Comparison of ENCODE assay signal across 11 cellular contexts in the genomic region with DNA sequence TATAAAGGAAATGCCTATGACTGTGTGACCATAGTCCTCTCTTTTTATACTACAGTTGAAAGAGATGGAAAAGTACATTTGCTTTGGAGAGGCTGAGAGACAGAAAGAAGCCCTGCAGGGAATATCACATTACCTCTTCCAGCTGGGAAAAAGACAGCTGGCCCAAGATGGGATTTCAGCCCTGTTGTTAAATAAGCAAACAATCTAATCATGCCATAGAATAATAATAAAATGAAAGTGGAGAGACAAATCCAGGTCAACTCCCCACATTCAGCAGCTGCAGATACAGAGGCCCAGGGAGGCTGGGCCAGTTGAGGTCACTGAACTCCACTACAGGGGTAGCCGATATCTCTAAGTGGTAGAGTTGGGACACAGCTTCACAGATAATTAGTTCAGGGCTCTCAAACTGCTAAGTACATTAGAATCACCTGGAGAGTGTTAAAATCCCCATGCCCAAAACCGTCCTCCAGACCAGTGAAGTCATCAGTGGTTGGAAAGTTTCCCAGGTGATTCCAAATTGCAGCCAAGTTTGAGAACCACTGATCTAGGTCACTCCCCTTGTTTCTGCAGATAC.
A peak's percentile ranks its signal among the peaks of the same experiment; 100 is the strongest.
DNase-seq lines count a peak whose midpoint lies in the region; ATAC-seq and TF ChIP-seq lines count a peak whose summit lies in the region.
"Had no signal": no experiment of that assay in that cellular context is flagged by ENCODE, and none has a peak within 500 bp of the region (broad histone marks: within the 10 kb centered on the region; RNA-seq: fewer than 3 reads in every experiment).

No MANE protein-coding gene starts in this region.

- H3K4me1 ChIP-seq in HUES48 (ENCODE audit: control insufficient read depth, insufficient read depth, low read length) (peaks cover 17% of the 10 kb centered on the region), gastrocnemius medialis (peaks cover 19 to 28% of the 10 kb centered on the region in 2 donors), OCI-LY7 (ENCODE audit: insufficient read depth, low read length, poor library complexity, severe bottlenecking) (peaks cover 6% of the 10 kb centered on the region)

- ATAC-seq in gastrocnemius medialis (peak; percentile 79 to 84), GM19324 (IDR thresholded peaks at IDR 0.05; ENCODE audit: low FRiP score, unreplicated experiment) (no peak), GM21619 (IDR thresholded peaks at IDR 0.05; ENCODE audit: unreplicated experiment) (no peak), GM18511 (IDR thresholded peaks at IDR 0.05; ENCODE audit: unreplicated experiment) (no peak)

- no peak overlapping the region for H2AFZ ChIP-seq in OCI-LY7 (ENCODE audit: low read length)

- H3K4me3 ChIP-seq in HUES48 (ENCODE audit: low read depth, low read length): no peak overlapping the region
- H3K4me3 ChIP-seq in fibroblast of the aortic adventitia (ENCODE audit: low read depth, low read length): no peak overlapping the region
- peak overlapping the region in 1 of 4 donors; percentile 27 for H3K4me3 ChIP-seq in gastrocnemius medialis
- no peak overlapping the region for H3K4me3 ChIP-seq in OCI-LY7 (ENCODE audit: low read depth, low read length, poor library complexity, severe bottlenecking)

- TF ChIP-seq POLR2A in gastrocnemius medialis (IDR thresholded peaks at IDR 0.05): no peak

- H3K27ac ChIP-seq in HUES48 (ENCODE audit: low read depth, low read length) (peak overlapping the region; percentile 39), gastrocnemius medialis (peak overlapping the region; percentile 61 to 78 (median 74)), OCI-LY7 (ENCODE audit: low read depth, low read length, poor library complexity, severe bottlenecking) (no peak overlapping the region)

- intact Hi-C loops in gastrocnemius medialis (cut with DNase I; ENCODE audit: low total_unique reads) (no loop called here), OCI-LY7 (cut with micrococcal nuclease; ENCODE audit: unreplicated experiment) (no loop called here)

- H3K9ac ChIP-seq in HUES48 (ENCODE audit: low read depth, low read length): no peak overlapping the region

- H3K9me3 ChIP-seq in HUES48 (ENCODE audit: control insufficient read depth, insufficient read depth, low read length): no peaks in the 10 kb centered on the region
- H3K9me3 ChIP-seq in gastrocnemius medialis: no peaks in the 10 kb centered on the region
- peaks cover 5% of the 10 kb centered on the region; the same call in 1 of the 2 replicates for H3K9me3 ChIP-seq in OCI-LY7 (ENCODE audit: low read length)

- H3K36me3 ChIP-seq in HUES48 (ENCODE audit: control insufficient read depth, insufficient read depth, low read length) (no peaks in the 10 kb centered on the region), gastrocnemius medialis (no peaks in the 10 kb centered on the region), OCI-LY7 (ENCODE audit: insufficient read depth, low read length) (no peaks in the 10 kb centered on the region)

- H3K4me2 ChIP-seq in OCI-LY7 (ENCODE audit: low read length): no peak overlapping the region

- POLR2A ChIA-PET in OCI-LY7 (lab: Charles Lee): interaction anchor here (0.7 to 2.4 kb wide), 9 partner anchors 10 to 154 kb away, joined by 3 to 11 read pairs (median 3); no protein-coding TSS in a partner anchor

- H4K20me1 ChIP-seq in OCI-LY7 (ENCODE audit: insufficient read depth, low read length): no peaks in the 10 kb centered on the region

- DNase-seq in NCI-H82 (lab: John Stamatoyannopoulos, UW): peak; percentile 78
- DNase-seq in fibroblast of the aortic adventitia (ENCODE audit: low read depth): peak; percentile 88
- peak in 1 of 2 donors; percentile 32 for DNase-seq in gastrocnemius medialis
- DNase-seq in OCI-LY7 (ENCODE audit: low spot score): no peak
- DNase-seq: activated CD4-positive, alpha-beta memory T cell treated with anti-CD3 and anti-CD28 coated beads for 36 hours; H7; NCI-H446 had no signal

- H3K27me3 ChIP-seq in HUES48 (ENCODE audit: control insufficient read depth, insufficient read depth, low read length): no peaks in the 10 kb centered on the region
- H3K27me3 ChIP-seq in gastrocnemius medialis: no peaks in the 10 kb centered on the region

- CTCF ChIA-PET in OCI-LY7 (lab: Charles Lee; ENCODE audit: unreplicated experiment): no interaction called here

- no peak for TF ChIP-seq CTCF in fibroblast of the aortic adventitia (IDR thresholded peaks at IDR 0.05; ENCODE audit: insufficient read depth, low read length)
- no peak for TF ChIP-seq CTCF in gastrocnemius medialis (IDR thresholded peaks at IDR 0.05 in 4 of 5, conservative IDR thresholded peaks at IDR 0.05 in 1 of 5)
- TF ChIP-seq CTCF in OCI-LY7 (conservative IDR thresholded peaks at IDR 0.05; ENCODE audit: low read length): no peak

- H3K9me2 ChIP-seq in OCI-LY7 (ENCODE audit: insufficient read depth, low read length): no peaks in the 10 kb centered on the region

- BruUV-seq in OCI-LY7 (replicated peaks; lab: Mats Ljungman, UMichigan): no TSS peak

- in situ Hi-C loops in gastrocnemius medialis (cut with MboI; ENCODE audit: low sequenced_read_pairs in 4 of 4): no loop called here

- no peaks in the 10 kb centered on the region for H3K79me2 ChIP-seq in OCI-LY7 (ENCODE audit: insufficient read depth, low read depth, low read length)

Comparison
In these comparisons a context has a peak if more than half of its experiments do, and no peak if none do; other contexts are left out.
1. ATAC-seq: peak in gastrocnemius medialis (2 of 2); none in GM19324 (single experiment), GM21619 (single experiment) and GM18511 (single experiment).